In genomic region chr14:71952381-71953363, GRCh38 we compare ENCODE assay signal across 22 cellular contexts. TPM values are rescaled to one million over a fixed set of nuclear protein-coding genes. Genes with fewer than 3 reads are reported as not detected.
"Had no signal": no experiment of that assay in that cellular context is flagged by ENCODE, and none has a peak within 500 bp of the region (broad histone marks: within the 10 kb centered on the region; RNA-seq: fewer than 3 reads in every experiment).

No MANE protein-coding gene starts in this region.

- H3K27me3 ChIP-seq: esophagus squamous epithelium, tibial nerve, vagina had no signal

- FAIRE-seq: endothelial cell of umbilical vein had no signal

- H3K9ac ChIP-seq: parathyroid adenoma had no signal

- DNase-seq: activated CD4-positive, alpha-beta T cell treated with anti-CD3 and anti-CD28 coated beads, Interleukin-2, amount 10 ng/mL, durations not matched to agents 24 days and 14 days; activated CD4-positive, CD25-positive, alpha-beta regulatory T cell; activated CD8-positive, alpha-beta memory T cell treated with anti-CD3 and anti-CD28 coated beads, Interleukin-2, amount 50 U/mL, for 48 hours; activated CD8-positive, alpha-beta T cell treated with anti-CD3 and anti-CD28 coated beads, Interleukin-2, amount 10 ng/mL, durations not matched to agents 7 days and 5 days; activated gamma-delta T cell; activated T-cell treated with anti-CD3 and anti-CD28 coated beads, Interleukin-2, amount 50 U/mL, for 72 hours; amniotic stem cell; central memory CD4-positive, alpha-beta T cell; effector CD4-positive, alpha-beta T cell; esophagus squamous epithelium; foreskin melanocyte; left ventricle myocardium inferior; naive thymus-derived CD4-positive, alpha-beta T cell; stimulated activated CD4-positive, alpha-beta T cell treated with anti-CD3 and anti-CD28 coated beads, Interleukin-2, amount 100 ng/mL, for 48 hours had no signal

- ATAC-seq: activated CD8-positive, alpha-beta T cell treated with anti-CD3 and anti-CD28 coated beads, Interleukin-2, amount 10 ng/mL, durations not matched to agents 7 days and 5 days; activated T-cell treated with anti-CD3 and anti-CD28 coated beads, Interleukin-2, amount 50 U/mL, for 72 hours; naive thymus-derived CD4-positive, alpha-beta T cell; stimulated activated memory B cell treated with anti-CD40 and anti-IgM and Interleukin-4, amounts not matched to agents 10 μg/mL and 1 μg/mL and 100 μg/mL, for 72 hours had no signal

- H3K4me3 ChIP-seq: coronary artery, esophagus squamous epithelium, left ventricle myocardium inferior, tibial nerve, vagina had no signal

- H3K27ac ChIP-seq: coronary artery, esophagus squamous epithelium, left ventricle myocardium inferior, parathyroid adenoma, tibial nerve, vagina had no signal

- H3K4me1 ChIP-seq: esophagus squamous epithelium, parathyroid adenoma, tibial nerve, vagina had no signal

- H3K9me3 ChIP-seq: esophagus squamous epithelium, vagina had no signal

- H3K36me3 ChIP-seq: esophagus squamous epithelium, left ventricle myocardium inferior, tibial nerve, vagina had no signal

- H2AFZ ChIP-seq: parathyroid adenoma had no signal

- H3K79me2 ChIP-seq: parathyroid adenoma had no signal

RNA-seq across cellular contexts. Expression of gene RGS6, which starts 20.4 kb away (rescaled TPM):
- total RNA-seq: endothelial cell of umbilical vein, kidney epithelial cell, renal cortical epithelial cell had no signal
- polyA plus RNA-seq: endothelial cell of umbilical vein; naive thymus-derived CD4-positive, alpha-beta T cell had no signal
